In the genomic region with DNA sequence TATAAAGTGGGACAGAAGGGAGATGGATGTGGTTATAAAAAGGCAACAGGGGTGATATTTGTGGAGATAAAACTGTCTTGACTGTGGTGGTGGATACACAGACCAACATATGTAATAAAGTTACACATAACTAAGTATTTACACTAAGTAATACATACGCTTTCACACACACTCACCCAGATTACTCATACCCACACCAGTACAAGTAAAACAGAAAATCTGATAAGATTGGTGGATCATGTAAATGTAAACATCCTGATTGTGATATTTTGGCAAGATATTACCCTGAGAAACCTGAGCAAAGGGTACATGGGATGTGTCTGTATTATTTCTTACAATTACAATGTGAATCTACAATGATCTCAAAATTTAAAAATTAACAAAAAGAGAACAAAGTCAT, we compare ENCODE assay signal across 27 cellular contexts. TPM values are rescaled to one million over a fixed set of nuclear protein-coding genes. Genes with fewer than 3 reads are reported as not detected.
DNase-seq lines count a peak whose midpoint lies in the region; ATAC-seq and TF ChIP-seq lines count a peak whose summit lies in the region.
"Had no signal": no experiment of that assay in that cellular context is flagged by ENCODE, and none has a peak within 500 bp of the region (broad histone marks: within the 10 kb centered on the region; RNA-seq: fewer than 3 reads in every experiment).

No MANE protein-coding gene starts in this region.

- H3K4me1 ChIP-seq in ACC112 (ENCODE audit: control insufficient read depth, insufficient read depth, low read length, unreplicated experiment) (peaks cover 46% of the 10 kb centered on the region), SJCRH30 (peaks cover 3% of the 10 kb centered on the region; the same call in 1 of the 2 replicates), transverse colon (no peaks in the 10 kb centered on the region)
- H3K4me1 ChIP-seq: ascending aorta, Peyer's patch, uterus had no signal

- TF ChIP-seq CTCF in fibroblast of the aortic adventitia (IDR thresholded peaks at IDR 0.05; ENCODE audit: insufficient read depth, low read length) (no peak), transverse colon (IDR thresholded peaks at IDR 0.05) (no peak)

- in situ Hi-C loops in transverse colon (cut with MboI; ENCODE audit: low pct_ligation_motif_present in 1 of 4, low pct_unique_long_range_greater_than_20kb in 1 of 4, low sequenced_read_pairs in 3 of 4): no loop called here

- TF ChIP-seq EP300 in transverse colon (IDR thresholded peaks at IDR 0.05; ENCODE audit: low read depth): no peak

- H3K4me3 ChIP-seq in ACC112 (ENCODE audit: low read depth, low read length): peak overlapping the region; percentile 4; the same call in 1 of the 2 replicates
- H3K4me3 ChIP-seq in fibroblast of the aortic adventitia (ENCODE audit: low read depth, low read length): no peak overlapping the region
- H3K4me3 ChIP-seq in SJCRH30: no peak overlapping the region
- H3K4me3 ChIP-seq in transverse colon: no peak overlapping the region
- H3K4me3 ChIP-seq: ascending aorta, left ventricle myocardium inferior, Peyer's patch, SK-N-MC, uterus had no signal

- no peak overlapping the region for H2AFZ ChIP-seq in ACC112 (ENCODE audit: low read length, unreplicated experiment)

- 25 to 39% methylated on average over 1 of the region's 1 CpG for WGBS in transverse colon (ENCODE audit: low coverage in 1 of 2), 2 donors

- ATAC-seq in Right ventricle myocardium superior (ENCODE audit: poor library complexity) (no peak), GM18870 (IDR thresholded peaks at IDR 0.05; ENCODE audit: unreplicated experiment) (no peak)
- ATAC-seq: activated CD8-positive, alpha-beta memory T cell treated with anti-CD3 and anti-CD28 coated beads, Interleukin-2, amount 10 ng/mL, durations not matched to agents 7 days and 5 days; naive thymus-derived CD4-positive, alpha-beta T cell had no signal

- H3K27me3 ChIP-seq in ACC112 (ENCODE audit: insufficient read depth, low read length): no peaks in the 10 kb centered on the region
- H3K27me3 ChIP-seq in SJCRH30: no peaks in the 10 kb centered on the region; the same call in 1 of the 2 replicates
- H3K27me3 ChIP-seq in transverse colon: no peaks in the 10 kb centered on the region
- H3K27me3 ChIP-seq: ascending aorta, BE2C, Peyer's patch, uterus had no signal

- intact Hi-C loops in Right ventricle myocardium superior (cut with DNase I): no loop called here
- intact Hi-C loops in transverse colon (cut with DNase I; ENCODE audit: low total_unique reads): no loop called here

- H3K27ac ChIP-seq in ACC112 (ENCODE audit: low read depth, low read length) (peak overlapping the region; percentile 40), SJCRH30 (no peak overlapping the region), transverse colon (no peak overlapping the region)
- H3K27ac ChIP-seq: ascending aorta, left ventricle myocardium inferior, Peyer's patch, SK-N-MC, uterus, WERI-Rb-1 had no signal

- no peaks in the 10 kb centered on the region for H3K79me2 ChIP-seq in ACC112 (ENCODE audit: control insufficient read depth, insufficient read depth, low read length, unreplicated experiment)

- H3K9me3 ChIP-seq in SJCRH30 (replicated peaks): no peaks in the 10 kb centered on the region
- H3K9me3 ChIP-seq in transverse colon: no peaks in the 10 kb centered on the region
- H3K9me3 ChIP-seq: ascending aorta, BE2C, left ventricle myocardium inferior, Peyer's patch, uterus had no signal

- peak; percentile 52 for DNase-seq in HT1080 (ENCODE audit: low read depth)
- DNase-seq in amniotic epithelial cell (ENCODE audit: low read depth): peak; percentile 57
- peak; percentile 33 for DNase-seq in fibroblast of the aortic adventitia (ENCODE audit: low read depth)
- no peak for DNase-seq in SJCRH30
- no peak for DNase-seq in Right ventricle myocardium superior
- no peak for DNase-seq in transverse colon
- DNase-seq: activated CD4-positive, alpha-beta T cell treated with anti-CD3 and anti-CD28 coated beads, Interleukin-2, amount 50 U/mL, for 1 hour; activated CD8-positive, alpha-beta memory T cell treated with anti-CD3 and anti-CD28 coated beads, Interleukin-2, amount 10 ng/mL, durations not matched to agents 7 days and 5 days; activated naive CD4-positive, alpha-beta T cell treated with anti-CD3 and anti-CD28 coated beads, Interleukin-2, amount 50 U/mL, for 16 hours; BE2C; cerebellar nuclear complex; DMS153; erythroblast; GF-D8; hypothalamus; left ventricle myocardium inferior; naive thymus-derived CD4-positive, alpha-beta T cell; NCI-H2081; Peyer's patch; small intestine; stimulated activated CD4-positive, alpha-beta T cell treated with anti-CD3 and anti-CD28 coated beads, Interleukin-2, amount 100 ng/mL, for 24 hours; uterus; WERI-Rb-1 had no signal

- H3K36me3 ChIP-seq in ACC112 (ENCODE audit: insufficient read depth, low read length) (no peaks in the 10 kb centered on the region), SJCRH30 (no peaks in the 10 kb centered on the region), transverse colon (no peaks in the 10 kb centered on the region)
- H3K36me3 ChIP-seq: ascending aorta, BE2C, left ventricle myocardium inferior, Peyer's patch, uterus, WERI-Rb-1 had no signal

- no peak for TF ChIP-seq POLR2A in transverse colon (IDR thresholded peaks at IDR 0.05)

RNA-seq across cellular contexts. Expression of a gene that starts 53.3 kb away (rescaled TPM):
- 0.08 and 0.23 TPM in 2 replicates for total RNA-seq in HT1080 (2014; rRNA removed; shearing (Covaris generic))
- polyA plus RNA-seq in HT1080 (2015; cell fraction: cytosol; rRNA removed): 0.33 and 0.38 TPM in 2 replicates
- polyA plus RNA-seq in HT1080 (2015; cell fraction: nucleus; rRNA removed): 0.20 and 0.65 TPM in 2 replicates
- 52.5 and 65.3 TPM in 2 replicates for total RNA-seq in fibroblast of the aortic adventitia (ENCODE audit: low replicate concordance)
- 1.8 and 2.0 TPM in 2 replicates for total RNA-seq in SJCRH30 (2014; rRNA removed; shearing (Covaris generic))
- total RNA-seq in Right ventricle myocardium superior: 12.5 TPM
- 10 to 100 TPM in 2 of 4 donors, 1 to 10 TPM in 2; 6.7 to 60.5 (median 9.6) TPM for total RNA-seq in transverse colon
- polyA plus RNA-seq: naive thymus-derived CD4-positive, alpha-beta T cell had no signal

Comparison
In these comparisons a context has a peak if more than half of its experiments do, and no peak if none do; other contexts are left out.
1. DNase-seq: peak in HT1080 (single experiment), amniotic epithelial cell (single experiment) and fibroblast of the aortic adventitia (single experiment); none in SJCRH30 (0 of 2), Right ventricle myocardium superior (single experiment) and transverse colon (single experiment).